In the genomic region with DNA sequence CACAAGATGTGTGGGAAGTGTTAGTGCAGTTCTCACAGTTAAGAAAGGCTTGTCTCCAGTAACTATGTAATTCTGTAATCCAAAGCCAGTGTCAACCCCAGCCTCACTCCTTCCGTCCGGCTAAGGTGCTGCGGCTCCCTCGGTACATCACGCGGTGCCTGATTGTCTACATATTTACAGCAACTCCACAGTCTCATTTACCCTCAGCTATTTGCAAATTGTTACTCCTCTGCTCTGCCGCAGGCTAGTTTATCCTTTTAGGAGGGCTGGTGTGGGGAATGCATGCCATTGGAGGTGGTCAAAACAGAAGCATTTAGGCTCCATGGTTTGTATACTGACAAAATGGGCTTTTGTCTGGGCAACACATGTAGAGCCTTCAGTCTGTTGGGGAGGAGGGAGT, we compare ENCODE assay signal across 22 cellular contexts.
DNase-seq lines count a peak whose midpoint lies in the region; ATAC-seq and TF ChIP-seq lines count a peak whose summit lies in the region.
"Had no signal": no experiment of that assay in that cellular context is flagged by ENCODE, and none has a peak within 500 bp of the region (broad histone marks: within the 10 kb centered on the region; RNA-seq: fewer than 3 reads in every experiment).

No MANE protein-coding gene starts in this region.

- no peaks in the 10 kb centered on the region for H3K79me2 ChIP-seq in neural progenitor cell (ENCODE audit: low read depth)

- no peak for ATAC-seq in HG02970 (IDR thresholded peaks at IDR 0.05; ENCODE audit: low FRiP score, unreplicated experiment)
- ATAC-seq in right lobe of liver: no peak
- ATAC-seq in effector memory CD8-positive, alpha-beta T cell (replicated peaks): no peak

- H4K20me1 ChIP-seq in neural progenitor cell (ENCODE audit: low read depth): no peaks in the 10 kb centered on the region

- H3K27ac Mint-ChIP-seq in neural progenitor cell: no peak overlapping the region
- H3K27ac Mint-ChIP-seq in effector memory CD8-positive, alpha-beta T cell: no peak overlapping the region
- H3K27ac Mint-ChIP-seq: CD4-positive, CD25-positive, alpha-beta regulatory T cell; CD8-positive, alpha-beta memory T cell; IgD-negative memory B cell had no signal

- intact Hi-C loops in right lobe of liver (cut with DNase I): no loop called here

- peak overlapping the region; percentile 37 for H2AFZ ChIP-seq in neural progenitor cell (replicated peaks)

- H3K27me3 Mint-ChIP-seq in neural progenitor cell (ENCODE audit: insufficient read depth, low read depth): no peaks in the 10 kb centered on the region
- H3K27me3 Mint-ChIP-seq in effector memory CD8-positive, alpha-beta T cell: no peaks in the 10 kb centered on the region
- H3K27me3 Mint-ChIP-seq: CD4-positive, CD25-positive, alpha-beta regulatory T cell; CD8-positive, alpha-beta memory T cell; IgD-negative memory B cell had no signal

- TF ChIP-seq CTCF in neural progenitor cell (IDR thresholded peaks at IDR 0.05) (no peak), right lobe of liver (IDR thresholded peaks at IDR 0.05) (no peak)

- DNase-seq in H4 (ENCODE audit: low spot score): peak; percentile 64
- DNase-seq in islet precursor cell: peak; percentile 69
- DNase-seq in neural progenitor cell (ENCODE audit: low spot score): no peak
- DNase-seq in SK-N-DZ (ENCODE audit: low spot score): no peak
- no peak for DNase-seq in right lobe of liver
- no peak for DNase-seq in effector memory CD8-positive, alpha-beta T cell
- DNase-seq: ACHN; BE2C; C1 segment of cervical spinal cord; CD4-positive, CD25-positive, alpha-beta regulatory T cell; CD8-positive, alpha-beta memory T cell; COR-L47; DMS 273 treated with DMSO at 0.1 percent for 48 hours; DMS53; DND-41; GDM1; GOT3; H9; KBM-7 had no signal

- no peaks in the 10 kb centered on the region for H3K36me3 ChIP-seq in neural progenitor cell
- H3K36me3 ChIP-seq in right lobe of liver: no peaks in the 10 kb centered on the region
- H3K36me3 ChIP-seq: BE2C had no signal

- H3K4me2 ChIP-seq in neural progenitor cell: no peak overlapping the region

- TF ChIP-seq POLR2A in right lobe of liver (IDR thresholded peaks at IDR 0.05): no peak

- H3K4me3 ChIP-seq in neural progenitor cell (no peak overlapping the region), right lobe of liver (no peak overlapping the region)

- H3K4me1 Mint-ChIP-seq in neural progenitor cell: peaks cover 12% of the 10 kb centered on the region
- H3K4me1 Mint-ChIP-seq in effector memory CD8-positive, alpha-beta T cell (ENCODE audit: low read depth in 2 of 2): no peaks in the 10 kb centered on the region
- H3K4me1 Mint-ChIP-seq: CD4-positive, CD25-positive, alpha-beta regulatory T cell; CD8-positive, alpha-beta memory T cell; H9; IgD-negative memory B cell had no signal

- no peak overlapping the region for H3K9ac ChIP-seq in neural progenitor cell

- H3K27me3 ChIP-seq in neural progenitor cell: no peaks in the 10 kb centered on the region
- H3K27me3 ChIP-seq in right lobe of liver: no peaks in the 10 kb centered on the region
- H3K27me3 ChIP-seq: BE2C had no signal

- H3K9me3 ChIP-seq in neural progenitor cell (ENCODE audit: low read depth) (no peaks in the 10 kb centered on the region), right lobe of liver (no peaks in the 10 kb centered on the region)
- H3K9me3 ChIP-seq: BE2C had no signal

- H3K4me3 Mint-ChIP-seq in neural progenitor cell: no peak overlapping the region
- no peak overlapping the region for H3K4me3 Mint-ChIP-seq in effector memory CD8-positive, alpha-beta T cell
- H3K4me3 Mint-ChIP-seq: CD4-positive, CD25-positive, alpha-beta regulatory T cell; CD8-positive, alpha-beta memory T cell; H9; IgD-negative memory B cell had no signal

- H3K27ac ChIP-seq in neural progenitor cell (no peak overlapping the region), right lobe of liver (no peak overlapping the region)
- H3K27ac ChIP-seq: HL-60 had no signal

- 95% methylated on average over 7 of the region's 7 CpGs for WGBS in right lobe of liver (ENCODE audit: insufficient coverage, low coverage, low lambda C conversion rate, missing lambda C conversion rate)

- no peaks in the 10 kb centered on the region for H3F3A ChIP-seq in neural progenitor cell (ENCODE audit: low read depth)

- no peaks in the 10 kb centered on the region for H3K36me3 Mint-ChIP-seq in neural progenitor cell
- no peaks in the 10 kb centered on the region for H3K36me3 Mint-ChIP-seq in effector memory CD8-positive, alpha-beta T cell (ENCODE audit: insufficient read depth)
- H3K36me3 Mint-ChIP-seq: CD4-positive, CD25-positive, alpha-beta regulatory T cell; CD8-positive, alpha-beta memory T cell; IgD-negative memory B cell had no signal

- H3K4me1 ChIP-seq in neural progenitor cell (peaks cover 13% of the 10 kb centered on the region), right lobe of liver (no peaks in the 10 kb centered on the region)
- H3K4me1 ChIP-seq: BE2C had no signal

- H3K9me3 Mint-ChIP-seq in neural progenitor cell: no peaks in the 10 kb centered on the region
- H3K9me3 Mint-ChIP-seq in effector memory CD8-positive, alpha-beta T cell: peaks cover 0 to 5% of the 10 kb centered on the region in 2 donors
- H3K9me3 Mint-ChIP-seq: H9 had no signal

Comparison
In these comparisons a context has a peak if more than half of its experiments do, and no peak if none do; other contexts are left out.
1. DNase-seq: peak in H4 (single experiment) and islet precursor cell (single experiment); none in neural progenitor cell (single experiment), SK-N-DZ (single experiment), right lobe of liver (0 of 3) and effector memory CD8-positive, alpha-beta T cell (0 of 3).